Comparison of ENCODE assay signal across 19 cellular contexts in genomic region chr7:46383605-46384004, GRCh38.
DNase-seq lines count a peak whose midpoint lies in the region; ATAC-seq and TF ChIP-seq lines count a peak whose summit lies in the region.
"Had no signal": no experiment of that assay in that cellular context is flagged by ENCODE, and none has a peak within 500 bp of the region (broad histone marks: within the 10 kb centered on the region; RNA-seq: fewer than 3 reads in every experiment).

No MANE protein-coding gene starts in this region.

- no peak overlapping the region for H2BK120ac ChIP-seq in neuronal stem cell (ENCODE audit: low read depth, low read length)

- H3K79me1 ChIP-seq in neuronal stem cell (ENCODE audit: low read depth, low read length): no peaks in the 10 kb centered on the region

- H3K27ac ChIP-seq in neuronal stem cell (replicated peaks; ENCODE audit: low read length) (no peak overlapping the region), uterus (no peak overlapping the region)
- H3K27ac ChIP-seq: BLaER1 treated with 17β-estradiol and CSF1 and Interleukin-3, amounts not matched to agents 10 nM and 100 nM; WERI-Rb-1 had no signal

- H3K27me3 ChIP-seq in neuronal stem cell (ENCODE audit: control insufficient read depth in 3 of 3, insufficient read depth in 3 of 3, low read depth in 1 of 3, low read length in 3 of 3) (no peaks in the 10 kb centered on the region), uterus (no peaks in the 10 kb centered on the region)
- H3K27me3 ChIP-seq: BLaER1 treated with 17β-estradiol and CSF1 and Interleukin-3, amounts not matched to agents 10 nM and 100 nM had no signal

- no peak for TF ChIP-seq POLR2A in uterus (IDR thresholded peaks at IDR 0.05)

- no peak overlapping the region for H3K4me2 ChIP-seq in neuronal stem cell (ENCODE audit: insufficient read depth, low read length, poor library complexity, severe bottlenecking)
- H3K4me2 ChIP-seq: BLaER1 treated with 17β-estradiol and CSF1 and Interleukin-3, amounts not matched to agents 10 nM and 100 nM had no signal

- H3K4me1 ChIP-seq in neuronal stem cell (ENCODE audit: control insufficient read depth in 2 of 2, insufficient read depth in 1 of 2, low read depth in 1 of 2, low read length in 2 of 2): no peaks in the 10 kb centered on the region
- no peaks in the 10 kb centered on the region for H3K4me1 ChIP-seq in uterus
- H3K4me1 ChIP-seq: BLaER1 treated with 17β-estradiol and CSF1 and Interleukin-3, amounts not matched to agents 10 nM and 100 nM had no signal

- no peak overlapping the region for H2AFZ ChIP-seq in neuronal stem cell (ENCODE audit: low read length)

- H3K14ac ChIP-seq in neuronal stem cell (ENCODE audit: low read length): no peak overlapping the region

- H3K27me3 Mint-ChIP-seq in activated T-helper 17 cell treated with anti-CD3 and anti-CD28 coated beads, Interleukin-2, amount 50 U/mL, for 72 hours: no peaks in the 10 kb centered on the region
- H3K27me3 Mint-ChIP-seq: activated CD4-positive, alpha-beta memory T cell treated with anti-CD3 and anti-CD28 coated beads, Interleukin-2, amount 10 ng/mL, durations not matched to agents 7 days and 5 days; dendritic cell treated with granulocyte-macrophage colony-stimulating factor and Interleukin-4, amounts not matched to agents 40 ng/mL and 50 ng/mL, for 4 days had no signal

- ATAC-seq in activated T-helper 17 cell treated with anti-CD3 and anti-CD28 coated beads, Interleukin-2, amount 50 U/mL, for 72 hours (replicated peaks): peak; percentile 58
- ATAC-seq: left ventricle myocardium superior, natural killer cell had no signal

- H3K4me3 ChIP-seq in skeletal muscle cell (ENCODE audit: low read depth, low read length) (no peak overlapping the region), neuronal stem cell (ENCODE audit: low read length in 2 of 2) (no peak overlapping the region), uterus (no peak overlapping the region)
- H3K4me3 ChIP-seq: BLaER1 treated with 17β-estradiol and CSF1 and Interleukin-3, amounts not matched to agents 10 nM and 100 nM had no signal

- WGBS in neuronal stem cell (ENCODE audit: extremely low coverage in 2 of 2, insufficient read length in 2 of 2, insufficient replicate concordance in 1 of 2), 2 donors: no CpG with 5 or more reads among the region's 2 CpGs

- no peak overlapping the region for H3K4me3 Mint-ChIP-seq in activated T-helper 17 cell treated with anti-CD3 and anti-CD28 coated beads, Interleukin-2, amount 50 U/mL, for 72 hours
- H3K4me3 Mint-ChIP-seq: activated CD4-positive, alpha-beta memory T cell treated with anti-CD3 and anti-CD28 coated beads, Interleukin-2, amount 10 ng/mL, durations not matched to agents 7 days and 5 days; activated T-helper 1 cell treated with anti-CD3 and anti-CD28 coated beads, Interleukin-12 subunit alpha, Interleukin-12 subunit beta, Interleukin-2, Interleukin-4 antibody, amounts not matched to agents 30 ng/mL and 10 ng/mL and 1 ng/mL, durations not matched to agents 14 hours and 24 hours and 36 hours; dendritic cell treated with granulocyte-macrophage colony-stimulating factor and Interleukin-4, amounts not matched to agents 40 ng/mL and 50 ng/mL, for 4 days; natural killer cell had no signal

- no peak overlapping the region for H3K27ac Mint-ChIP-seq in activated T-helper 17 cell treated with anti-CD3 and anti-CD28 coated beads, Interleukin-2, amount 50 U/mL, for 72 hours
- H3K27ac Mint-ChIP-seq: activated CD4-positive, alpha-beta memory T cell treated with anti-CD3 and anti-CD28 coated beads, Interleukin-2, amount 10 ng/mL, durations not matched to agents 7 days and 5 days; activated T-helper 1 cell treated with anti-CD3 and anti-CD28 coated beads, Interleukin-12 subunit alpha, Interleukin-12 subunit beta, Interleukin-2, Interleukin-4 antibody, amounts not matched to agents 30 ng/mL and 10 ng/mL and 1 ng/mL, durations not matched to agents 14 hours and 24 hours and 36 hours; dendritic cell treated with granulocyte-macrophage colony-stimulating factor and Interleukin-4, amounts not matched to agents 40 ng/mL and 50 ng/mL, for 4 days; natural killer cell had no signal

- peaks cover 5% of the 10 kb centered on the region for H3K9me3 Mint-ChIP-seq in activated T-helper 17 cell treated with anti-CD3 and anti-CD28 coated beads, Interleukin-2, amount 50 U/mL, for 72 hours

- H4K8ac ChIP-seq in neuronal stem cell (ENCODE audit: low read depth, low read length): no peak overlapping the region

- no peak overlapping the region for H4K91ac ChIP-seq in neuronal stem cell (ENCODE audit: low read depth, low read length, poor library complexity)

- H3K9ac ChIP-seq in neuronal stem cell (ENCODE audit: low read depth, low read length, poor library complexity): no peak overlapping the region
- H3K9ac ChIP-seq: BLaER1 treated with 17β-estradiol and CSF1 and Interleukin-3, amounts not matched to agents 10 nM and 100 nM had no signal

- no peak overlapping the region for H2BK5ac ChIP-seq in neuronal stem cell (ENCODE audit: low read length)

- H3K36me3 ChIP-seq in neuronal stem cell (replicated peaks in 1 of 2; ENCODE audit: control insufficient read depth in 2 of 2, insufficient read depth in 2 of 2, low read length in 2 of 2): no peaks in the 10 kb centered on the region
- H3K36me3 ChIP-seq in uterus: no peaks in the 10 kb centered on the region
- H3K36me3 ChIP-seq: BLaER1 treated with 17β-estradiol and CSF1 and Interleukin-3, amounts not matched to agents 10 nM and 100 nM; WERI-Rb-1 had no signal

- no peaks in the 10 kb centered on the region for H3K9me3 ChIP-seq in neuronal stem cell (replicated peaks in 1 of 2; ENCODE audit: control insufficient read depth in 2 of 2, insufficient read depth in 1 of 2, low read depth in 1 of 2, low read length in 2 of 2)
- H3K9me3 ChIP-seq in uterus: no peaks in the 10 kb centered on the region
- H3K9me3 ChIP-seq: BLaER1 treated with 17β-estradiol and CSF1 and Interleukin-3, amounts not matched to agents 10 nM and 100 nM had no signal

- H3K4ac ChIP-seq in neuronal stem cell (ENCODE audit: low read length): no peak overlapping the region

- H3K36me3 Mint-ChIP-seq in activated T-helper 17 cell treated with anti-CD3 and anti-CD28 coated beads, Interleukin-2, amount 50 U/mL, for 72 hours (ENCODE audit: low read depth): no peaks in the 10 kb centered on the region

- DNase-seq in HK-2 (ENCODE audit: unreplicated experiment) (peak; percentile 18), fibroblast of the conjunctiva (ENCODE audit: low read depth) (peak; percentile 32), skeletal muscle cell (ENCODE audit: low read depth) (peak; percentile 62), DMS153 (lab: John Stamatoyannopoulos, UW) (no peak), neuronal stem cell (ENCODE audit: low spot score) (no peak), uterus (no peak)
- no peak for DNase-seq in stimulated activated CD4-positive, alpha-beta T cell treated with anti-CD3 and anti-CD28 coated beads, Interleukin-2, amount 100 ng/mL, for 24 hours
- DNase-seq: activated CD4-positive, alpha-beta memory T cell treated with anti-CD3 and anti-CD28 coated beads, Interleukin-2, amount 10 ng/mL, durations not matched to agents 7 days and 5 days; aorta; left ventricle myocardium superior; MM.1S; natural killer cell; NCI-H2029; NCI-H526 treated with DMSO at 0.1 percent for 48 hours; WERI-Rb-1 had no signal

- intact Hi-C loops in uterus (cut with DNase I; ENCODE audit: low total_unique reads): no loop called here

- no peak overlapping the region for H3K23ac ChIP-seq in neuronal stem cell (ENCODE audit: low read depth, low read length, poor library complexity)

- H2BK15ac ChIP-seq in neuronal stem cell (ENCODE audit: low read length): no peak overlapping the region

- TF ChIP-seq CTCF in uterus (IDR thresholded peaks at IDR 0.05): no peak

- H2AK5ac ChIP-seq in neuronal stem cell (ENCODE audit: low read depth, low read length): no peak overlapping the region

- no peak overlapping the region for H3K18ac ChIP-seq in neuronal stem cell (ENCODE audit: low read length)

- no peaks in the 10 kb centered on the region for H3K4me1 Mint-ChIP-seq in activated T-helper 17 cell treated with anti-CD3 and anti-CD28 coated beads, Interleukin-2, amount 50 U/mL, for 72 hours
- H3K4me1 Mint-ChIP-seq: activated CD4-positive, alpha-beta memory T cell treated with anti-CD3 and anti-CD28 coated beads, Interleukin-2, amount 10 ng/mL, durations not matched to agents 7 days and 5 days; natural killer cell had no signal

- H2BK12ac ChIP-seq in neuronal stem cell (ENCODE audit: low read length): no peak overlapping the region

Comparison
In these comparisons a context has a peak if more than half of its experiments do, and no peak if none do; other contexts are left out.
1. DNase-seq: peak in HK-2 (single experiment), fibroblast of the conjunctiva (single experiment) and skeletal muscle cell (single experiment); none in DMS153 (single experiment), stimulated activated CD4-positive, alpha-beta T cell treated with anti-CD3 and anti-CD28 coated beads, Interleukin-2, amount 100 ng/mL, for 24 hours (0 of 2), neuronal stem cell (single experiment) and uterus (0 of 2).